In genomic region chr14:95489163-95489887, GRCh38 we compare ENCODE assay signal across 15 cellular contexts. TPM values are rescaled to one million over a fixed set of nuclear protein-coding genes. Genes with fewer than 3 reads are reported as not detected.
A peak's percentile ranks its signal among the peaks of the same experiment; 100 is the strongest.
DNase-seq lines count a peak whose midpoint lies in the region; ATAC-seq and TF ChIP-seq lines count a peak whose summit lies in the region.
"Had no signal": no experiment of that assay in that cellular context is flagged by ENCODE, and none has a peak within 500 bp of the region (broad histone marks: within the 10 kb centered on the region; RNA-seq: fewer than 3 reads in every experiment).

No MANE protein-coding gene starts in this region.

- H3K9me3 ChIP-seq in hepatocyte (ENCODE audit: low read depth) = no peaks in the 10 kb centered on the region
- no peaks in the 10 kb centered on the region for H3K9me3 ChIP-seq in BE2C

- no peak overlapping the region for H3K4me2 ChIP-seq in hepatocyte

- peak overlapping the region; percentile 84 for H3K27ac Mint-ChIP-seq in stimulated activated naive B cell treated with anti-CD40 and anti-IgM and Interleukin-4, amounts not matched to agents 10 μg/mL and 1 μg/mL and 100 μg/mL, for 72 hours

- H3K4me1 Mint-ChIP-seq in stimulated activated naive B cell treated with anti-CD40 and anti-IgM and Interleukin-4, amounts not matched to agents 10 μg/mL and 1 μg/mL and 100 μg/mL, for 72 hours = peaks cover 53 to 79% of the 10 kb centered on the region in 2 donors

- TF ChIP-seq CTCF in hepatocyte (IDR thresholded peaks at IDR 0.05; ENCODE audit: poor library complexity) (no peak), BE2C (IDR thresholded peaks at IDR 0.05; ENCODE audit: low read depth, low read length) (no peak)

- DNase-seq in LHCN-M2 (ENCODE audit: low read depth) (peak; percentile 35), astrocyte of the hippocampus (ENCODE audit: low read depth, low spot score) (peak; percentile 39), hepatocyte (ENCODE audit: low spot score) (no peak), BE2C (no peak), T1000 (lab: John Stamatoyannopoulos, UW) (no peak), DMS53 (lab: John Stamatoyannopoulos, UW) (no peak), DMS 273 (lab: John Stamatoyannopoulos, UW; ENCODE audit: unreplicated experiment) (no peak)
- no peak for DNase-seq in stimulated activated naive B cell treated with anti-CD40 and anti-IgM and Interleukin-4, amounts not matched to agents 10 μg/mL and 1 μg/mL and 100 μg/mL, for 72 hours
- DNase-seq: activated T-cell treated with anti-CD3 and anti-CD28 coated beads, Interleukin-2, amount 50 U/mL, for 1 hour; Calu3; mesendoderm; NCI-H2029; retina had no signal

- H3K4me3 ChIP-seq in hepatocyte = no peak overlapping the region
- H3K4me3 ChIP-seq in BE2C (ENCODE audit: low read depth, low read length) = no peak overlapping the region
- H3K4me3 ChIP-seq: GM23248 had no signal

- H3K9me3 Mint-ChIP-seq in stimulated activated naive B cell treated with anti-CD40 and anti-IgM and Interleukin-4, amounts not matched to agents 10 μg/mL and 1 μg/mL and 100 μg/mL, for 72 hours = peaks cover 0 to 2% of the 10 kb centered on the region in 2 donors
- H3K9me3 Mint-ChIP-seq: central memory CD8-positive, alpha-beta T cell had no signal

- H2AFZ ChIP-seq in hepatocyte = no peak overlapping the region
- H2AFZ ChIP-seq: GM23248 had no signal

- 82% methylated on average over 3 of the region's 3 CpGs for WGBS in hepatocyte (ENCODE audit: low lambda C conversion rate, missing lambda C conversion rate)

- H3K27ac ChIP-seq in hepatocyte = peak overlapping the region; percentile 88
- H3K27ac ChIP-seq: GM23248 had no signal

- no peaks in the 10 kb centered on the region for H4K20me1 ChIP-seq in hepatocyte (ENCODE audit: insufficient read depth, poor library complexity, severe bottlenecking)

- H3K4me3 Mint-ChIP-seq in stimulated activated naive B cell treated with anti-CD40 and anti-IgM and Interleukin-4, amounts not matched to agents 10 μg/mL and 1 μg/mL and 100 μg/mL, for 72 hours = no peak overlapping the region
- H3K4me3 Mint-ChIP-seq: central memory CD8-positive, alpha-beta T cell had no signal

- H3K9me2 ChIP-seq in hepatocyte (replicated peaks; ENCODE audit: insufficient read depth) = no peaks in the 10 kb centered on the region

- no peaks in the 10 kb centered on the region for H3K79me2 ChIP-seq in hepatocyte

- ATAC-seq in stimulated activated naive B cell treated with anti-CD40 and anti-IgM and Interleukin-4, amounts not matched to agents 10 μg/mL and 1 μg/mL and 100 μg/mL, for 72 hours (replicated peaks) = peak; percentile 27 to 41

- H3K36me3 ChIP-seq in hepatocyte (replicated peaks; ENCODE audit: insufficient read depth, low read depth) (no peaks in the 10 kb centered on the region), BE2C (no peaks in the 10 kb centered on the region)

- no peaks in the 10 kb centered on the region for H3K27me3 ChIP-seq in hepatocyte
- no peaks in the 10 kb centered on the region for H3K27me3 ChIP-seq in BE2C

- no peaks in the 10 kb centered on the region for H3K27me3 Mint-ChIP-seq in stimulated activated naive B cell treated with anti-CD40 and anti-IgM and Interleukin-4, amounts not matched to agents 10 μg/mL and 1 μg/mL and 100 μg/mL, for 72 hours
- H3K27me3 Mint-ChIP-seq: central memory CD8-positive, alpha-beta T cell had no signal

- peaks cover 23 to 46% of the 10 kb centered on the region in 2 donors for H3K36me3 Mint-ChIP-seq in stimulated activated naive B cell treated with anti-CD40 and anti-IgM and Interleukin-4, amounts not matched to agents 10 μg/mL and 1 μg/mL and 100 μg/mL, for 72 hours

- peaks cover 10% of the 10 kb centered on the region for H3K4me1 ChIP-seq in hepatocyte (ENCODE audit: insufficient read depth)
- no peaks in the 10 kb centered on the region for H3K4me1 ChIP-seq in BE2C

RNA-seq across cellular contexts. Expression of gene SYNE3, which starts 27.1 kb away (rescaled TPM):
- total RNA-seq in LHCN-M2 (2014; rRNA removed) = 8.4 and 12.5 TPM in 2 replicates
- 3.2 TPM for polyA plus RNA-seq in LHCN-M2 (2012)
- 2.0 and 2.4 TPM in 2 replicates for total RNA-seq in hepatocyte
- polyA plus RNA-seq in hepatocyte = 0.16 and 1.3 TPM in 2 replicates
- 13.0 TPM for polyA plus RNA-seq in BE2C (2012; ENCODE audit: insufficient read depth, insufficient read length, low read depth)

RNA-seq across cellular contexts. Expression of gene GLRX5, which starts 45.5 kb away (rescaled TPM):
- total RNA-seq in LHCN-M2 (2014; rRNA removed) (39.9 and 46.9 TPM in 2 replicates), hepatocyte (50.0 and 63.5 TPM in 2 replicates)
- polyA plus RNA-seq in LHCN-M2 (2012) = 37.3 TPM
- 94.5 and 105 TPM in 2 replicates for polyA plus RNA-seq in hepatocyte
- 189 TPM for polyA plus RNA-seq in BE2C (2012; ENCODE audit: insufficient read depth, insufficient read length, low read depth)

Comparison
In these comparisons a context has a peak if more than half of its experiments do, and no peak if none do; other contexts are left out.
1. DNase-seq: peak in LHCN-M2 (single experiment) and astrocyte of the hippocampus (single experiment); none in hepatocyte (single experiment), stimulated activated naive B cell treated with anti-CD40 and anti-IgM and Interleukin-4, amounts not matched to agents 10 μg/mL and 1 μg/mL and 100 μg/mL, for 72 hours (single experiment), BE2C (single experiment), T1000 (single experiment), DMS53 (single experiment) and DMS 273 (single experiment).